ENCODE assay signal across 1 cellular context in the genomic region with DNA sequence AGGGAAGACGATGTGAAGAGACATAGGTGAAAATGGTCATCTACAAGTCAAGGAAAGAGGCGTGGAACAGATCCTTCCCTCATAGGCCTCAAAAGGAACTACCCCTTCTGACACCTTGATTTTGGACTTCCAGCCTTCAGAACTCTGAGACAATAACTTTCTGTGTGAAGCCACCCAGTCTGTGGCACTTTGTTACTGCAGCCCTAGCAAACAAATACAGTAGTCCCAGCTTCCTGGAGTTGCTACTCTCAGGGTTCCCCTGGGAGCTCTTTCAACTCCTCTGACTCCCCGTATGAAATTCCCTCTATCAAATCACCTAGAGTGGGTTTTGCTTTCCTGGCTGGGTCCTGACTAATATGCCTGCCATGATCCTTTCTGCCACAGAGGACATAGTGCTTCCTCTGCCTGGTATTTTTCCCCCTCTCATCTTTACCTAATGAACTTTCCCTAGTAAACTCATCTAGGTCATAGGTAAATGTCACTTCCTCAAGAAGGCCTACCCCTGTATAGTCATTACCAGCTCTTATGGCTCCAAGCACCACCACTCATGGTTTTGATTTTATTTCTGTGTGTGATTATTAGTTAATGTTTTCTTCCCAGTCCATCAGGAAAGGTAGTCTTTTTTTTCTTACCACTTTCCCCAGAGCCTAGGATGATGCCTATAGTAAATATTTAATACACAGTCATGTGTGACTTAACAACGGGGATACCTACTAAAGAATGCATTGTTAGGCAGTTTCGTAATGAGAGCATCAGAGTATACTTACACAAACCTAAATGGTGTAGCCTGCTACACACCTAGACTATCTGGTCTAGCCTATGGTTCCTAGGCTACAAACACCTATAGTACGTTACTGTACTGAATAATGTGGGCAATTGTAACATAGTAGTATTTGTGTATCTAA.
TF ChIP-seq lines count a peak whose summit lies in the region.

No MANE protein-coding gene starts in this region.

TF ChIP-seq in HEK293, 187 proteins besides CTCF, POLR2A, EP300 and RAD21 (continued from another document):
- TF ChIP-seq, protein P1, sequence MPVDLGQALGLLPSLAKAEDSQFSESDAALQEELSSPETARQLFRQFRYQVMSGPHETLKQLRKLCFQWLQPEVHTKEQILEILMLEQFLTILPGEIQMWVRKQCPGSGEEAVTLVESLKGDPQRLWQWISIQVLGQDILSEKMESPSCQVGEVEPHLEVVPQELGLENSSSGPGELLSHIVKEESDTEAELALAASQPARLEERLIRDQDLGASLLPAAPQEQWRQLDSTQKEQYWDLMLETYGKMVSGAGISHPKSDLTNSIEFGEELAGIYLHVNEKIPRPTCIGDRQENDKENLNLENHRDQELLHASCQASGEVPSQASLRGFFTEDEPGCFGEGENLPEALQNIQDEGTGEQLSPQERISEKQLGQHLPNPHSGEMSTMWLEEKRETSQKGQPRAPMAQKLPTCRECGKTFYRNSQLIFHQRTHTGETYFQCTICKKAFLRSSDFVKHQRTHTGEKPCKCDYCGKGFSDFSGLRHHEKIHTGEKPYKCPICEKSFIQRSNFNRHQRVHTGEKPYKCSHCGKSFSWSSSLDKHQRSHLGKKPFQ (tag by site-specific recombination; IDR thresholded peaks at IDR 0.05) = no peak
- no peak for TF ChIP-seq ZNF623 (tag by site-specific recombination; IDR thresholded peaks at IDR 0.05)
